In the genomic region with DNA sequence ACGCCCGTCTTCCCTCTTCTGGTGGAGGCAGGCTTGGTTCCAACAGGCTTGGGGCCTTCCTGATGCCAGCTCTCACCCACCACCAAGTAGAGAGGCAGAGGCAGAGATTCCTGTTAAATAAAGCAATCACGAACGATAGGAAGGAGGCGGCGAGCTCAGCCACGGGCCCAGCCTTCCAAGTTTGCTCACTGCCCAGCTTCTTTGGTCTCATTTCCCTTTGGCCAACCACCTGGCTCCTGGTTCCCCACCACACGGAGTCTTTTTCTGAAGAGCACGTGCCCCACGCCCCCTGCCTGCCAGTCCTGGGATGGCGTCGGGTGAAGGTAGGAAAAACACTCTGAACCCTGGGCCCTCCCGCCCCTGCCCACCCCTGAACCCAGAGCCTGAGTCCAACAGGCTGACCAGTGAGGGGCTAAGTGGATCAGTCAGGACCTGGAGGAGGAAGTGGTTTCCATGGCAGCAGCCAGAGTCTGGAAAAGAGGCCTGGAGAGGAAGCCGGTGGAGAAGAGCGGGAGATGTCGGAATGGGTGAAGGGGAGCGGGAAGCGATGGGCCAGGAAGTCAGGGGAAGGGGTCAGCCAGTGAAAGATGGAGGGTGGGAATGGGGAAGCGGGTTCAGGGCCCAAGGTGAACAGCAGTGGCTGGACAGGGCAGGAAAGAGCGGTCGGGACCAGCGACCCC, we compare ENCODE assay signal across 1 cellular context.
A peak's percentile ranks its signal among the peaks of the same experiment; 100 is the strongest.
TF ChIP-seq lines count a peak whose summit lies in the region.

No MANE protein-coding gene starts in this region.

TF ChIP-seq in WTC11, 78 proteins besides CTCF, POLR2A, EP300 and RAD21 (continued from another document):
- TF ChIP-seq, protein P1, sequence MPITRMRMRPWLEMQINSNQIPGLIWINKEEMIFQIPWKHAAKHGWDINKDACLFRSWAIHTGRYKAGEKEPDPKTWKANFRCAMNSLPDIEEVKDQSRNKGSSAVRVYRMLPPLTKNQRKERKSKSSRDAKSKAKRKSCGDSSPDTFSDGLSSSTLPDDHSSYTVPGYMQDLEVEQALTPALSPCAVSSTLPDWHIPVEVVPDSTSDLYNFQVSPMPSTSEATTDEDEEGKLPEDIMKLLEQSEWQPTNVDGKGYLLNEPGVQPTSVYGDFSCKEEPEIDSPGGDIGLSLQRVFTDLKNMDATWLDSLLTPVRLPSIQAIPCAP (CRISPR knock-in tag; IDR thresholded peaks at IDR 0.05): peak; percentile 91
- TF ChIP-seq ZBTB21 (CRISPR knock-in tag; IDR thresholded peaks at IDR 0.05; ENCODE audit: borderline replicate concordance) (no peak), FOXP1 (CRISPR knock-in tag; IDR thresholded peaks at IDR 0.05; ENCODE audit: borderline replicate concordance) (peak; percentile 90; the same call in 1 of the 2 replicates)
- TF ChIP-seq, protein P2, sequence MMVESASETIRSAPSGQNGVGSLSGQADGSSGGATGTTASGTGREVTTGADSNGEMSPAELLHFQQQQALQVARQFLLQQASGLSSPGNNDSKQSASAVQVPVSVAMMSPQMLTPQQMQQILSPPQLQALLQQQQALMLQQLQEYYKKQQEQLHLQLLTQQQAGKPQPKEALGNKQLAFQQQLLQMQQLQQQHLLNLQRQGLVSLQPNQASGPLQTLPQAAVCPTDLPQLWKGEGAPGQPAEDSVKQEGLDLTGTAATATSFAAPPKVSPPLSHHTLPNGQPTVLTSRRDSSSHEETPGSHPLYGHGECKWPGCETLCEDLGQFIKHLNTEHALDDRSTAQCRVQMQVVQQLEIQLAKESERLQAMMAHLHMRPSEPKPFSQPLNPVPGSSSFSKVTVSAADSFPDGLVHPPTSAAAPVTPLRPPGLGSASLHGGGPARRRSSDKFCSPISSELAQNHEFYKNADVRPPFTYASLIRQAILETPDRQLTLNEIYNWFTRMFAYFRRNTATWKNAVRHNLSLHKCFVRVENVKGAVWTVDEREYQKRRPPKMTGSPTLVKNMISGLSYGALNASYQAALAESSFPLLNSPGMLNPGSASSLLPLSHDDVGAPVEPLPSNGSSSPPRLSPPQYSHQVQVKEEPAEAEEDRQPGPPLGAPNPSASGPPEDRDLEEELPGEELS (CRISPR knock-in tag; IDR thresholded peaks at IDR 0.05): peak; percentile 92
- TF ChIP-seq, protein P3, sequence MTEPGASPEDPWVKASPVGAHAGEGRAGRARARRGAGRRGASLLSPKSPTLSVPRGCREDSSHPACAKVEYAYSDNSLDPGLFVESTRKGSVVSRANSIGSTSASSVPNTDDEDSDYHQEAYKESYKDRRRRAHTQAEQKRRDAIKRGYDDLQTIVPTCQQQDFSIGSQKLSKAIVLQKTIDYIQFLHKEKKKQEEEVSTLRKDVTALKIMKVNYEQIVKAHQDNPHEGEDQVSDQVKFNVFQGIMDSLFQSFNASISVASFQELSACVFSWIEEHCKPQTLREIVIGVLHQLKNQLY (CRISPR knock-in tag; IDR thresholded peaks at IDR 0.05): no peak
TF ChIP-seq in WTC11: peak in this region for 22.
